8 cellular contexts compared by ENCODE assay signal in genomic region chr14:20415723-20416622, GRCh38. TPM values are rescaled to one million over a fixed set of nuclear protein-coding genes. Genes with fewer than 3 reads are reported as not detected.
DNase-seq lines count a peak whose midpoint lies in the region; ATAC-seq and TF ChIP-seq lines count a peak whose summit lies in the region.

No MANE protein-coding gene starts in this region.

- H3K14ac ChIP-seq in trophoblast cell (ENCODE audit: low read length), result no peak overlapping the region

- no peaks in the 10 kb centered on the region for H3K9me3 Mint-ChIP-seq in activated B cell treated with CpG ODN at 0.5 μM for 24 hours

- POLR2A ChIA-PET in activated B cell treated with CpG ODN at 0.5 μM for 24 hours (lab: Charles Lee), result interaction anchor here (0.5 to 4.4 kb wide), 10 partner anchors 8 to 545 kb away, joined by 3 to 68 read pairs (median 10); partner anchors contain the start of genes APEX1, OSGEP, PARP2 and PIP4P1

- no peak overlapping the region for H3K23ac ChIP-seq in trophoblast cell (ENCODE audit: low read length)

- TF ChIP-seq CTCF in cardiac muscle cell (IDR thresholded peaks at IDR 0.05; ENCODE audit: low read depth, low read length) (peak; percentile 71), activated B cell treated with CpG ODN at 0.5 μM for 24 hours (IDR thresholded peaks at IDR 0.05) (peak; percentile 14), fibroblast of mammary gland (conservative IDR thresholded peaks at IDR 0.05; ENCODE audit: control insufficient read depth, insufficient read depth, low read depth, low read length) (peak; percentile 70)

- H4K8ac ChIP-seq in trophoblast cell (ENCODE audit: low read depth, low read length), result peak overlapping the region; percentile 36

- intact Hi-C loops in right cardiac atrium (cut with DNase I), result loop anchor here in 1 of 4 donors (10.0 kb wide), 1 partner anchor 189 kb away; no protein-coding TSS in a partner anchor
- intact Hi-C loops in activated B cell treated with CpG ODN at 0.5 μM for 24 hours (cut with micrococcal nuclease), result loop anchor here (1.0 kb wide), 3 partner anchors 11 to 193 kb away; no protein-coding TSS in a partner anchor

- DNase-seq in cardiac muscle cell (ENCODE audit: low read depth in 1 of 2, low spot score in 1 of 2) (peak; percentile 53 to 73), right cardiac atrium (no peak), NCI-H2171 treated with DMSO at 0.1 percent for 48 hours (lab: John Stamatoyannopoulos, UW) (peak; percentile 60), activated B cell treated with CpG ODN at 0.5 μM for 24 hours (no peak), fibroblast of mammary gland (ENCODE audit: low read depth) (peak; percentile 65), trophoblast cell (peak; percentile 21 to 71)
- no peak for DNase-seq in activated CD8-positive, alpha-beta memory T cell treated with anti-CD3 and anti-CD28 coated beads, Interleukin-2, amount 50 U/mL, for 4 hours

- H3K18ac ChIP-seq in trophoblast cell (ENCODE audit: low read length), result no peak overlapping the region

- H3K36me3 Mint-ChIP-seq in activated B cell treated with CpG ODN at 0.5 μM for 24 hours (ENCODE audit: low read depth), result peaks cover 17% of the 10 kb centered on the region

- H2AFZ ChIP-seq in trophoblast cell (ENCODE audit: insufficient read depth, low read length, poor library complexity), result no peak overlapping the region

- H3K79me1 ChIP-seq in trophoblast cell (ENCODE audit: low read length), result peaks cover 7% of the 10 kb centered on the region

- no peaks in the 10 kb centered on the region for H3K4me1 ChIP-seq in cardiac muscle cell (ENCODE audit: low read depth)
- peaks cover 2% of the 10 kb centered on the region for H3K4me1 ChIP-seq in right cardiac atrium (ENCODE audit: control insufficient read depth, insufficient read depth, low read length)
- H3K4me1 ChIP-seq in trophoblast cell (ENCODE audit: control insufficient read depth in 1 of 2, insufficient read depth in 2 of 2, low read length in 2 of 2), result no peaks in the 10 kb centered on the region

- no peak overlapping the region for H2AK5ac ChIP-seq in trophoblast cell (ENCODE audit: low read length)

- H3K27me3 ChIP-seq in cardiac muscle cell (no peaks in the 10 kb centered on the region), right cardiac atrium (ENCODE audit: control insufficient read depth, insufficient read depth) (no peaks in the 10 kb centered on the region), trophoblast cell (ENCODE audit: insufficient read depth, low read length) (no peaks in the 10 kb centered on the region)

- H3K4ac ChIP-seq in trophoblast cell (ENCODE audit: low read depth, low read length), result no peak overlapping the region

- H3K4me1 Mint-ChIP-seq in activated B cell treated with CpG ODN at 0.5 μM for 24 hours, result peaks cover 40% of the 10 kb centered on the region

- no peak overlapping the region for H3K9ac ChIP-seq in trophoblast cell (ENCODE audit: low read length)

- H3K27me3 Mint-ChIP-seq in activated B cell treated with CpG ODN at 0.5 μM for 24 hours, result no peaks in the 10 kb centered on the region

- H4K91ac ChIP-seq in trophoblast cell (ENCODE audit: low read depth, low read length), result no peak overlapping the region

- no peak for ATAC-seq in right cardiac atrium
- peak; percentile 41 for ATAC-seq in HG02642 (IDR thresholded peaks at IDR 0.05; ENCODE audit: poor library complexity, unreplicated experiment)
- peak; percentile 49 for ATAC-seq in activated B cell treated with CpG ODN at 0.5 μM for 24 hours (ENCODE audit: low read depth)

- peak overlapping the region; percentile 81 for H3K27ac Mint-ChIP-seq in activated B cell treated with CpG ODN at 0.5 μM for 24 hours

- CTCF ChIA-PET in activated B cell treated with CpG ODN at 0.5 μM for 24 hours (lab: Charles Lee), result interaction anchor here (0.7 to 4.3 kb wide), 33 partner anchors 9 to 276 kb away, joined by 3 to 53 read pairs (median 4); partner anchors contain the start of genes APEX1, OSGEP, PARP2 and PIP4P1

- no peak overlapping the region for H4K12ac ChIP-seq in trophoblast cell (ENCODE audit: low read depth, low read length)

- peaks cover 3% of the 10 kb centered on the region for H3K79me2 ChIP-seq in trophoblast cell (ENCODE audit: control insufficient read depth, insufficient read depth, low read length, poor library complexity)

- no peak overlapping the region for H2BK120ac ChIP-seq in trophoblast cell (ENCODE audit: insufficient read depth, low read length, poor library complexity)

- no peak overlapping the region for H3K4me2 ChIP-seq in trophoblast cell (ENCODE audit: low read length)

- H3K36me3 ChIP-seq in cardiac muscle cell, result no peaks in the 10 kb centered on the region
- no peaks in the 10 kb centered on the region for H3K36me3 ChIP-seq in trophoblast cell (ENCODE audit: control insufficient read depth in 1 of 2, insufficient read depth in 2 of 2, low read length in 2 of 2)

- no peak overlapping the region for H3K4me3 ChIP-seq in cardiac muscle cell
- H3K4me3 ChIP-seq in right cardiac atrium (ENCODE audit: low read length), result no peak overlapping the region
- no peak overlapping the region for H3K4me3 ChIP-seq in fibroblast of mammary gland (ENCODE audit: control insufficient read depth, low read depth, low read length)
- H3K4me3 ChIP-seq in trophoblast cell (ENCODE audit: low read depth, low read length), result no peak overlapping the region

- H3K4me3 Mint-ChIP-seq in activated B cell treated with CpG ODN at 0.5 μM for 24 hours, result peak overlapping the region; percentile 2

- no peak overlapping the region for H2BK12ac ChIP-seq in trophoblast cell (ENCODE audit: low read length)

- H3K27ac ChIP-seq in cardiac muscle cell, result no peak overlapping the region
- no peak overlapping the region for H3K27ac ChIP-seq in right cardiac atrium (ENCODE audit: low read length)
- H3K27ac ChIP-seq in trophoblast cell (ENCODE audit: low read depth, low read length), result no peak overlapping the region

- 70% methylated on average over 7 of the region's 7 CpGs for WGBS in right cardiac atrium
- WGBS in trophoblast cell (ENCODE audit: extremely low coverage, insufficient coverage, insufficient read length), result no CpG with 5 or more reads among the region's 7 CpGs

- H3K9me3 ChIP-seq in cardiac muscle cell (ENCODE audit: low read depth), result no peaks in the 10 kb centered on the region
- no peaks in the 10 kb centered on the region for H3K9me3 ChIP-seq in right cardiac atrium (ENCODE audit: control insufficient read depth, low read length)
- H3K9me3 ChIP-seq in trophoblast cell (ENCODE audit: insufficient read depth, low read depth, low read length), result no peaks in the 10 kb centered on the region

- H2BK5ac ChIP-seq in trophoblast cell (ENCODE audit: low read depth, low read length, poor library complexity), result no peak overlapping the region

RNA-seq across cellular contexts. Expression of gene TEP1, which starts 2.7 kb away (rescaled TPM):
- total RNA-seq in cardiac muscle cell (8.2 and 8.5 TPM in 2 replicates), right cardiac atrium (10 to 100 TPM in 3 of 4 donors, 1 to 10 TPM in 1; 7.4 to 14.1 (median 13.1) TPM), activated B cell treated with CpG ODN at 0.5 μM for 24 hours (99.0 and 120 TPM in 2 replicates)
- polyA plus RNA-seq in cardiac muscle cell (4.3 and 5.1 TPM in 2 replicates), right cardiac atrium (7.9 TPM)
- 11.5 and 12.3 TPM in 2 replicates for polyA plus RNA-seq in trophoblast cell (2013)

RNA-seq across cellular contexts. Expression of gene KLHL33, which starts 20.0 kb away (rescaled TPM):
- total RNA-seq in cardiac muscle cell (0.18 TPM in 1 of 2 replicates, not detected in the other), right cardiac atrium (1 to 10 TPM in 2 of 4 donors, under 1 TPM in 2; 0.33 to 1.7 (median 0.92) TPM), activated B cell treated with CpG ODN at 0.5 μM for 24 hours (0.42 and 0.53 TPM in 2 replicates)
- polyA plus RNA-seq in cardiac muscle cell (0.04 TPM in 1 of 2 replicates, not detected in the other), right cardiac atrium (0.68 TPM)
- polyA plus RNA-seq in trophoblast cell (2013), result not detected in 2 replicates

RNA-seq across cellular contexts. Expression of gene OSGEP, which starts 38.6 kb away (rescaled TPM):
- total RNA-seq in cardiac muscle cell, result 47.9 and 82.0 TPM in 2 replicates
- polyA plus RNA-seq in cardiac muscle cell, result 42.7 and 51.7 TPM in 2 replicates
- total RNA-seq in right cardiac atrium, result 10 to 100 TPM; 17.6 to 21.9 (median 19.5) TPM
- polyA plus RNA-seq in right cardiac atrium, result 18.1 TPM
- 98.3 and 112 TPM in 2 replicates for total RNA-seq in activated B cell treated with CpG ODN at 0.5 μM for 24 hours
- 14.7 and 15.6 TPM in 2 replicates for polyA plus RNA-seq in trophoblast cell (2013)

RNA-seq across cellular contexts. Expression of gene APEX1, which starts 39.1 kb away (rescaled TPM):
- total RNA-seq in cardiac muscle cell (111 and 358 TPM in 2 replicates), right cardiac atrium (10 to 100 TPM; 71.5 to 95.2 (median 90.3) TPM), activated B cell treated with CpG ODN at 0.5 μM for 24 hours (215 and 231 TPM in 2 replicates)
- polyA plus RNA-seq in cardiac muscle cell (176 and 185 TPM in 2 replicates), right cardiac atrium (75.8 TPM)
- polyA plus RNA-seq in trophoblast cell (2013), result 178 and 184 TPM in 2 replicates

RNA-seq across cellular contexts. Expression of gene PIP4P1, which starts 45.3 kb away (rescaled TPM):
- total RNA-seq in cardiac muscle cell (17.6 and 23.1 TPM in 2 replicates), right cardiac atrium (10 to 100 TPM; 16.2 to 23.7 (median 23.4) TPM), activated B cell treated with CpG ODN at 0.5 μM for 24 hours (84.8 and 87.3 TPM in 2 replicates)
- polyA plus RNA-seq in cardiac muscle cell (49.4 and 60.1 TPM in 2 replicates), right cardiac atrium (21.0 TPM)
- 22.1 and 23.5 TPM in 2 replicates for polyA plus RNA-seq in trophoblast cell (2013)

Comparison
In these comparisons a context has a peak if more than half of its experiments do, and no peak if none do; other contexts are left out.
1. DNase-seq: peak in cardiac muscle cell (2 of 2), NCI-H2171 treated with DMSO at 0.1 percent for 48 hours (single experiment), fibroblast of mammary gland (single experiment) and trophoblast cell (2 of 2); none in right cardiac atrium (0 of 3), activated B cell treated with CpG ODN at 0.5 μM for 24 hours (single experiment) and activated CD8-positive, alpha-beta memory T cell treated with anti-CD3 and anti-CD28 coated beads, Interleukin-2, amount 50 U/mL, for 4 hours (single experiment).
2. CTCF ChIP-seq: peak in every context shown above with its lines; median percentile 71 in cardiac muscle cell; 70 in fibroblast of mammary gland; 14 in activated B cell treated with CpG ODN at 0.5 μM for 24 hours.
3. ATAC-seq: peak in HG02642 (single experiment) and activated B cell treated with CpG ODN at 0.5 μM for 24 hours (single experiment); none in right cardiac atrium (0 of 2).